In the genomic region with DNA sequence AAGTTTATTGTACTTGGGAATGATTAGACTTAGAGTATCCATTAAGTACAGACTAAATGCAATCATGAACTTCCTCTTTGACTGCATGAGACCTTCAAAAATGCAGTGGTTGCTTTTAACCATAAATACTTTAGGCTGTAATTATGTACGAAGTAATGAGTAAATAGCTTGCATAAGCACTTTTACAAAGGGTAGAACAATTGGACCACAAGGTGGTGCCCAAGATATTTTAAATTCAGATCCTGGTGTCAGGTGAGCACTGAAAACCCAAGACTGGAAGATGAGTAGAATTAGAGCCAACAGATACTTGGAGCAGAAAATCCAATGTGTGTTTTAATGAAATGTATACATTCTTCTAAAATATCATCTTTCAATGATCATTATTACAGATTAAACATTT, we compare ENCODE assay signal across 8 cellular contexts. TPM values are rescaled to one million over a fixed set of nuclear protein-coding genes. Genes with fewer than 3 reads are reported as not detected.
DNase-seq lines count a peak whose midpoint lies in the region; ATAC-seq and TF ChIP-seq lines count a peak whose summit lies in the region.

No MANE protein-coding gene starts in this region.

- no peak overlapping the region for H3K27ac ChIP-seq in A673 (ENCODE audit: low read depth, low read length, poor library complexity, severe bottlenecking)
- H3K27ac ChIP-seq in upper lobe of left lung = no peak overlapping the region

- H3K4me3 ChIP-seq in A673 (ENCODE audit: low read depth, low read length, poor library complexity, severe bottlenecking) = no peak overlapping the region
- no peak overlapping the region for H3K4me3 ChIP-seq in upper lobe of left lung

- H3K27me3 ChIP-seq in A673 (replicated peaks; ENCODE audit: insufficient read depth, low read depth, low read length, poor library complexity) (no peaks in the 10 kb centered on the region), upper lobe of left lung (no peaks in the 10 kb centered on the region)

- 3 to 17% methylated on average over 1 of the region's 1 CpG for WGBS in upper lobe of left lung, 2 donors

- no peak overlapping the region for H3K27ac Mint-ChIP-seq in activated CD8-positive, alpha-beta T cell treated with anti-CD3 and anti-CD28 coated beads for 36 hours

- H3K9me3 ChIP-seq in A673 (ENCODE audit: low read depth, low read length, poor library complexity, severe bottlenecking) = no peaks in the 10 kb centered on the region
- no peaks in the 10 kb centered on the region for H3K9me3 ChIP-seq in upper lobe of left lung

- peaks cover 10% of the 10 kb centered on the region for H3K4me1 Mint-ChIP-seq in activated CD8-positive, alpha-beta T cell treated with anti-CD3 and anti-CD28 coated beads for 36 hours (ENCODE audit: low read depth)

- no peak for ATAC-seq in activated CD8-positive, alpha-beta T cell treated with anti-CD3 and anti-CD28 coated beads for 36 hours
- no peak for ATAC-seq in upper lobe of left lung (ENCODE audit: low FRiP score in 2 of 2)
- ATAC-seq in HG03039 (IDR thresholded peaks at IDR 0.05; ENCODE audit: unreplicated experiment) = no peak
- ATAC-seq in esophagus mucosa = no peak

- DNase-seq in A673 (ENCODE audit: low spot score) = peak; percentile 28
- DNase-seq in GM10248 (ENCODE audit: extremely low spot score) = peak; percentile 35
- DNase-seq in NCI-H2107 treated with DMSO at 0.1 percent for 48 hours (lab: John Stamatoyannopoulos, UW; ENCODE audit: unreplicated experiment) = peak; percentile 88
- peak; percentile 29 for DNase-seq in activated CD8-positive, alpha-beta T cell treated with anti-CD3 and anti-CD28 coated beads for 36 hours
- peak; percentile 41 for DNase-seq in iPS-NIHi7 (ENCODE audit: extremely low spot score)
- DNase-seq in upper lobe of left lung = no peak

- POLR2A ChIA-PET in A673 (lab: Charles Lee; ENCODE audit: low non-redundant PET) (no interaction called here), GM10248 (lab: Yijun Ruan, JAX) (no interaction called here)
- POLR2A ChIA-PET in activated CD8-positive, alpha-beta T cell treated with anti-CD3 and anti-CD28 coated beads for 36 hours (lab: Charles Lee) = no interaction called here

- no peaks in the 10 kb centered on the region for H3K9me3 Mint-ChIP-seq in activated CD8-positive, alpha-beta T cell treated with anti-CD3 and anti-CD28 coated beads for 36 hours

- no peak for TF ChIP-seq POLR2A in upper lobe of left lung (IDR thresholded peaks at IDR 0.05)

- no peak overlapping the region for H3K4me3 Mint-ChIP-seq in activated CD8-positive, alpha-beta T cell treated with anti-CD3 and anti-CD28 coated beads for 36 hours

- no peak; the same call in 1 of the 2 replicates for TF ChIP-seq CTCF in A673 (conservative IDR thresholded peaks at IDR 0.05; ENCODE audit: low read depth, low read length)
- peak; percentile 23 for TF ChIP-seq CTCF in GM10248 (IDR thresholded peaks at IDR 0.05; ENCODE audit: control extremely low read depth, extremely low read depth, low read depth, missing control alignments)
- TF ChIP-seq CTCF in activated CD8-positive, alpha-beta T cell treated with anti-CD3 and anti-CD28 coated beads for 36 hours (IDR thresholded peaks at IDR 0.05) = peak; percentile 40
- peak in 5 of 6 experiments; percentile 10 to 61 (median 55) for TF ChIP-seq CTCF in upper lobe of left lung (IDR thresholded peaks at IDR 0.05)

- H3K36me3 Mint-ChIP-seq in activated CD8-positive, alpha-beta T cell treated with anti-CD3 and anti-CD28 coated beads for 36 hours (ENCODE audit: low read depth) = no peaks in the 10 kb centered on the region

- CTCF ChIA-PET in A673 (lab: Charles Lee) (interaction anchor here (0.6 kb wide), 1 partner anchor 693 kb away, joined by 7 read pairs; no protein-coding TSS in a partner anchor), GM10248 (lab: Yijun Ruan, JAX) (interaction anchor here (0.8 to 1.7 kb wide), 2 partner anchors 536 to 563 kb away, joined by 6 to 7 read pairs; no protein-coding TSS in a partner anchor)
- CTCF ChIA-PET in activated CD8-positive, alpha-beta T cell treated with anti-CD3 and anti-CD28 coated beads for 36 hours (lab: Charles Lee) = interaction anchor here (0.8 to 3.7 kb wide), 6 partner anchors 10 to 790 kb away, joined by 3 to 34 read pairs (median 4); partner anchors contain the start of gene RHOU

- TF ChIP-seq EP300 in upper lobe of left lung (IDR thresholded peaks at IDR 0.05) = no peak

- peaks cover 3% of the 10 kb centered on the region for H3K27me3 Mint-ChIP-seq in activated CD8-positive, alpha-beta T cell treated with anti-CD3 and anti-CD28 coated beads for 36 hours

- intact Hi-C loops in A673 (cut with micrococcal nuclease; ENCODE audit: unreplicated experiment) = no loop called here
- intact Hi-C loops in activated CD8-positive, alpha-beta T cell treated with anti-CD3 and anti-CD28 coated beads for 36 hours (cut with micrococcal nuclease) = no loop called here

- H3K4me1 ChIP-seq in A673 (ENCODE audit: insufficient read depth, low read length, poor library complexity, severe bottlenecking) = no peaks in the 10 kb centered on the region
- no peaks in the 10 kb centered on the region for H3K4me1 ChIP-seq in upper lobe of left lung

- no TSS peak for BruUV-seq in A673 (replicated peaks; lab: Mats Ljungman, UMichigan)

- H3K36me3 ChIP-seq in A673 (ENCODE audit: insufficient read depth, low read length, poor library complexity, severe bottlenecking) = no peaks in the 10 kb centered on the region
- H3K36me3 ChIP-seq in upper lobe of left lung = no peaks in the 10 kb centered on the region

RNA-seq across cellular contexts. Expression of gene RHOU, which starts 43.4 kb away (rescaled TPM):
- 1.2 and 1.8 TPM in 2 replicates for total RNA-seq in A673 (2021)
- 1 to 10 TPM; 1.2 TPM for total RNA-seq in activated CD8-positive, alpha-beta T cell treated with anti-CD3 and anti-CD28 coated beads for 36 hours
- 10 to 100 TPM; 11.0 to 44.9 (median 18.7) TPM for total RNA-seq in upper lobe of left lung
- 2.1 TPM for total RNA-seq in esophagus mucosa

Comparison
In these comparisons a context has a peak if more than half of its experiments do, and no peak if none do; other contexts are left out.
1. DNase-seq: peak in A673 (single experiment), GM10248 (single experiment), NCI-H2107 treated with DMSO at 0.1 percent for 48 hours (single experiment), activated CD8-positive, alpha-beta T cell treated with anti-CD3 and anti-CD28 coated beads for 36 hours (single experiment) and iPS-NIHi7 (single experiment); none in upper lobe of left lung (0 of 2).